Comparison of ENCODE assay signal across 28 cellular contexts in the genomic region with DNA sequence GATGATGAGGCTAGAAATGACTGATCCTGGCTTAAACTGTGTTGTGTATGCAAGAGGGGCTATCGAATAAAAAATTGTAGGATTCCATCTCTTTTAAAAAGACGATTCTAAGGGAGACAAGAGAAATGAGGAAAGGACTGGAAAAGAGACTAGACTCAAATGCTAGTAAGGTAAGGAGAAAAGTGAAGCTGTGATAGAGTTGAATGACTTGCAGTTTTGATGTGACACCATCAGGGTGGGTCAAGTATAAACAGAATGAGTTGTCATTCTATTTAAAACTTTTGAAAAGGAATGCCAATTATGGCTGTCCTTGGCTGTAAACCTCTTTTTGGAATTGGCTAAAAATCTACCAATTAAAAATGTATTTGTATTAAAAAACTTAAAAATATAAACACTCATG.
"Had no signal": no experiment of that assay in that cellular context is flagged by ENCODE, and none has a peak within 500 bp of the region (broad histone marks: within the 10 kb centered on the region; RNA-seq: fewer than 3 reads in every experiment).

No MANE protein-coding gene starts in this region.

- H3K4me3 ChIP-seq: esophagus muscularis mucosa, heart right ventricle, lower lobe of right lung, stomach, suprapubic skin, tibial artery, upper lobe of right lung had no signal

- DNase-seq: activated CD4-positive, alpha-beta T cell treated with anti-CD3 and anti-CD28 coated beads for 48 hours; activated CD4-positive, alpha-beta T cell treated with anti-CD3 and anti-CD28 coated beads, Interleukin-2, amount 50 U/mL, for 48 hours; activated CD8-positive, alpha-beta memory T cell treated with anti-CD3 and anti-CD28 coated beads for 24 hours; activated effector memory CD4-positive, alpha-beta T cell treated with anti-CD3 and anti-CD28 coated beads, Interleukin-2, amount 50 U/mL, for 16 hours; activated naive CD4-positive, alpha-beta T cell treated with anti-CD3 and anti-CD28 coated beads for 36 hours; activated naive CD8-positive, alpha-beta T cell treated with anti-CD3 and anti-CD28 coated beads, Interleukin-2, amount 10 ng/mL, durations not matched to agents 7 days and 5 days; brain microvascular endothelial cell; foreskin keratinocyte; heart right ventricle; kidney glomerular epithelial cell; lower lobe of right lung; mesenchymal stem cell; small intestine; stimulated activated CD4-positive, alpha-beta T cell treated with anti-CD3 and anti-CD28 coated beads, Interleukin-4, amount 100 ng/mL, for 24 hours; stomach; T-helper 1 cell; tibial artery; upper lobe of right lung had no signal

- H3K9me3 ChIP-seq: esophagus muscularis mucosa, lower lobe of right lung, stomach, suprapubic skin, tibial artery, upper lobe of right lung had no signal

- H3K4me1 ChIP-seq: esophagus muscularis mucosa, foreskin keratinocyte, heart right ventricle, lower lobe of right lung, stomach, suprapubic skin, upper lobe of right lung had no signal

- ATAC-seq: activated CD4-positive, CD25-positive, alpha-beta regulatory T cell treated with anti-CD3 and anti-CD28 coated beads, Interleukin-2, amount 50 U/mL, for 24 hours; foreskin keratinocyte; heart right ventricle; left lobe of liver; lower lobe of right lung; natural killer cell treated with Interleukin-12 subunit alpha and Interleukin-12 subunit beta and Interleukin-15 and Interleukin-18, amount 100 ng/mL, for 72 hours; sciatic nerve; stimulated activated effector memory CD8-positive, alpha-beta T cell treated with anti-CD3 and anti-CD28 coated beads, Interleukin-12 subunit alpha, Interleukin-12 subunit beta, amount 100 ng/mL, for 72 hours; upper lobe of right lung had no signal

- FAIRE-seq: astrocyte, endothelial cell of umbilical vein, small intestine had no signal

- H3K27ac ChIP-seq: brain microvascular endothelial cell, esophagus muscularis mucosa, foreskin keratinocyte, heart right ventricle, lower lobe of right lung, stomach, suprapubic skin, tibial artery, upper lobe of right lung, VCaP had no signal

- H3K36me3 ChIP-seq: brain microvascular endothelial cell, esophagus muscularis mucosa, heart right ventricle, lower lobe of right lung, stomach, suprapubic skin, tibial artery, upper lobe of right lung had no signal

- H3K27me3 ChIP-seq: brain microvascular endothelial cell, esophagus muscularis mucosa, foreskin keratinocyte, heart right ventricle, stomach, suprapubic skin, tibial artery, upper lobe of right lung had no signal
